In the genomic region with DNA sequence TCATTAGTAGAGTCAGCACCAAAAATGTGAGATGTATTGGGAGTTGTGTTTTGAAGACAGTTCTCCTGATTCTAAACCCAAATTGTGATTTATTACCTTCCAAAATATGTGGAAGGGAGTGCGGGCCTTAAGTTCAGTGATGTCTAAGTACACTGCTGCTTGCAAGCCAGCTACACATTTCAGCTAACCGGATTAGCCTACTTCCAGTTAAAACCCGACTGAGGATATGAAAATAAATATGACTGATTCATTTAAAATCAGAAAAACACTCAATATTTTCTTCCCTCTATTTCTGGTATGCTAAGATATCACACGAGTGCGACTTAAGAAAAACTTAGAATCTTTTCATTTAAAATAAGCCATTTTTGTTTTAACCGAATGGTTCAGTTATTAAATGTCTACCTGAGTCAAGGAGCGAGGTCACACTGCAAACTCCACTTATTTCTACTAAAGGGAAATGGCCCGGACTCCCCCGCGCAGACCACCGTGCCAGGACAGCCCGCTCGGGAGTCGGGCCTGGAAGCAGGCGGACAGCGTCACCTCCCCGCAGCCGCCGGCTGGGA, we compare ENCODE assay signal across 8 cellular contexts. TPM values are rescaled to one million over a fixed set of nuclear protein-coding genes. Genes with fewer than 3 reads are reported as not detected.
DNase-seq lines count a peak whose midpoint lies in the region; ATAC-seq and TF ChIP-seq lines count a peak whose summit lies in the region.

No MANE protein-coding gene starts in this region.

- H3K27ac ChIP-seq in effector memory CD4-positive, alpha-beta T cell (ENCODE audit: insufficient read depth, low read length, poor library complexity, severe bottlenecking) = no peak overlapping the region

- no peaks in the 10 kb centered on the region for H3K9me3 ChIP-seq in effector memory CD4-positive, alpha-beta T cell (ENCODE audit: control insufficient read depth, low read length)

- DNase-seq in NCI-H82 (lab: John Stamatoyannopoulos, UW) = peak; percentile 82
- DNase-seq in effector memory CD4-positive, alpha-beta T cell = no peak
- peak; percentile 50 for DNase-seq in myocyte (ENCODE audit: low read depth)
- DNase-seq in EL = no peak
- DNase-seq in HuH-7.5 (ENCODE audit: low spot score) = no peak

- TF ChIP-seq CTCF in GM12875 (IDR thresholded peaks at IDR 0.05; ENCODE audit: borderline replicate concordance, insufficient read depth, low read depth, low read length) = no peak

- peaks cover 6% of the 10 kb centered on the region for H3K4me1 ChIP-seq in effector memory CD4-positive, alpha-beta T cell (ENCODE audit: control insufficient read depth, insufficient read depth, low read length, poor library complexity, severe bottlenecking)

- H3K4me3 ChIP-seq in GM12875 (ENCODE audit: low read depth, low read length) = peak overlapping the region; percentile 38
- H3K4me3 ChIP-seq in effector memory CD4-positive, alpha-beta T cell (ENCODE audit: insufficient read depth, low read depth, low read length, poor library complexity, severe bottlenecking) = peak overlapping the region; percentile 72

- H3K36me3 ChIP-seq in effector memory CD4-positive, alpha-beta T cell (ENCODE audit: control insufficient read depth, insufficient read depth, low read length) = no peaks in the 10 kb centered on the region

- ATAC-seq in HG03095 (IDR thresholded peaks at IDR 0.05; ENCODE audit: unreplicated experiment) = no peak
- no peak for ATAC-seq in HG02973 (IDR thresholded peaks at IDR 0.05; ENCODE audit: unreplicated experiment)

- no peaks in the 10 kb centered on the region for H3K27me3 ChIP-seq in effector memory CD4-positive, alpha-beta T cell (replicated peaks; ENCODE audit: control insufficient read depth, insufficient read depth, low read length, poor library complexity, severe bottlenecking)

RNA-seq across cellular contexts. Expression of a gene that starts 0.8 kb away (rescaled TPM):
- total RNA-seq in myocyte = 42.0 and 47.4 TPM in 2 replicates
- polyA plus RNA-seq in myocyte (2012) = 230 TPM

Comparison
In these comparisons a context has a peak if more than half of its experiments do, and no peak if none do; other contexts are left out.
1. DNase-seq: peak in NCI-H82 (single experiment) and myocyte (single experiment); none in effector memory CD4-positive, alpha-beta T cell (0 of 3), EL (single experiment) and HuH-7.5 (single experiment).